In genomic region chr20:52142801-52143200, GRCh38 we compare ENCODE assay signal across 1 cellular context.
TF ChIP-seq lines count a peak whose summit lies in the region.

No MANE protein-coding gene starts in this region.

TF ChIP-seq in HepG2, 621 proteins besides CTCF, POLR2A, EP300 and RAD21:
- TF ChIP-seq FIP1L1 (IDR thresholded peaks at IDR 0.05; ENCODE audit: borderline replicate concordance, insufficient read depth, low read depth, low read length) (no peak), FOSL1 (CRISPR knock-in tag; IDR thresholded peaks at IDR 0.05; ENCODE audit: borderline replicate concordance) (no peak), MAFK (conservative IDR thresholded peaks at IDR 0.05 in 1 of 2, IDR thresholded peaks at IDR 0.05 in 1 of 2; ENCODE audit: low read length in 2 of 2) (peak; percentile 45 to 74; a peak in 2 of 4 replicates), MTERF4 (CRISPR knock-in tag; IDR thresholded peaks at IDR 0.05) (no peak), POLR2AphosphoS5 (IDR thresholded peaks at IDR 0.05; ENCODE audit: low read depth, low read length) (no peak), MAFF (IDR thresholded peaks at IDR 0.05; ENCODE audit: low read depth, low read length) (peak; percentile 67), ZNF614 (CRISPR knock-in tag; IDR thresholded peaks at IDR 0.05; ENCODE audit: borderline replicate concordance) (no peak), PCBP1 (IDR thresholded peaks at IDR 0.05; ENCODE audit: borderline replicate concordance, low read depth, low read length) (no peak), ZNF138 (CRISPR knock-in tag; IDR thresholded peaks at IDR 0.05; ENCODE audit: low read depth) (no peak), ZNF256 (CRISPR knock-in tag; conservative IDR thresholded peaks at IDR 0.05) (no peak), ZHX1 (CRISPR knock-in tag; IDR thresholded peaks at IDR 0.05; ENCODE audit: low read depth) (no peak), NR2F1 (CRISPR knock-in tag; IDR thresholded peaks at IDR 0.05) (no peak)
- TF ChIP-seq, protein P1, sequence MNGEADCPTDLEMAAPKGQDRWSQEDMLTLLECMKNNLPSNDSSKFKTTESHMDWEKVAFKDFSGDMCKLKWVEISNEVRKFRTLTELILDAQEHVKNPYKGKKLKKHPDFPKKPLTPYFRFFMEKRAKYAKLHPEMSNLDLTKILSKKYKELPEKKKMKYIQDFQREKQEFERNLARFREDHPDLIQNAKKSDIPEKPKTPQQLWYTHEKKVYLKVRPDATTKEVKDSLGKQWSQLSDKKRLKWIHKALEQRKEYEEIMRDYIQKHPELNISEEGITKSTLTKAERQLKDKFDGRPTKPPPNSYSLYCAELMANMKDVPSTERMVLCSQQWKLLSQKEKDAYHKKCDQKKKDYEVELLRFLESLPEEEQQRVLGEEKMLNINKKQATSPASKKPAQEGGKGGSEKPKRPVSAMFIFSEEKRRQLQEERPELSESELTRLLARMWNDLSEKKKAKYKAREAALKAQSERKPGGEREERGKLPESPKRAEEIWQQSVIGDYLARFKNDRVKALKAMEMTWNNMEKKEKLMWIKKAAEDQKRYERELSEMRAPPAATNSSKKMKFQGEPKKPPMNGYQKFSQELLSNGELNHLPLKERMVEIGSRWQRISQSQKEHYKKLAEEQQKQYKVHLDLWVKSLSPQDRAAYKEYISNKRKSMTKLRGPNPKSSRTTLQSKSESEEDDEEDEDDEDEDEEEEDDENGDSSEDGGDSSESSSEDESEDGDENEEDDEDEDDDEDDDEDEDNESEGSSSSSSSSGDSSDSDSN (CRISPR knock-in tag; IDR thresholded peaks at IDR 0.05) = no peak
